1 cellular context compared by ENCODE assay signal in genomic region chr5:173329370-173330150, GRCh38.
TF ChIP-seq lines count a peak whose summit lies in the region.

No MANE protein-coding gene starts in this region.

TF ChIP-seq in HepG2, 621 proteins besides CTCF, POLR2A, EP300 and RAD21 (continued from another document and continues in another):
- TF ChIP-seq ZC3H4 (CRISPR knock-in tag; IDR thresholded peaks at IDR 0.05; ENCODE audit: borderline replicate concordance): no peak; the same call in 1 of the 2 replicates
- TF ChIP-seq HNRNPL (IDR thresholded peaks at IDR 0.05; ENCODE audit: low read depth, low read length): 0 out of 2 replicates have a peak, but pooled peaks have one; percentile 42
- TF ChIP-seq ZNF652 (CRISPR knock-in tag; IDR thresholded peaks at IDR 0.05; ENCODE audit: borderline replicate concordance, low read depth): no peak
- no peak for TF ChIP-seq KDM6A (CRISPR knock-in tag; IDR thresholded peaks at IDR 0.05; ENCODE audit: low read depth)
- peak; percentile 15; the same call in 1 of the 2 replicates for TF ChIP-seq ZNF841 (CRISPR knock-in tag; IDR thresholded peaks at IDR 0.05; ENCODE audit: borderline replicate concordance)
- TF ChIP-seq, protein P1, sequence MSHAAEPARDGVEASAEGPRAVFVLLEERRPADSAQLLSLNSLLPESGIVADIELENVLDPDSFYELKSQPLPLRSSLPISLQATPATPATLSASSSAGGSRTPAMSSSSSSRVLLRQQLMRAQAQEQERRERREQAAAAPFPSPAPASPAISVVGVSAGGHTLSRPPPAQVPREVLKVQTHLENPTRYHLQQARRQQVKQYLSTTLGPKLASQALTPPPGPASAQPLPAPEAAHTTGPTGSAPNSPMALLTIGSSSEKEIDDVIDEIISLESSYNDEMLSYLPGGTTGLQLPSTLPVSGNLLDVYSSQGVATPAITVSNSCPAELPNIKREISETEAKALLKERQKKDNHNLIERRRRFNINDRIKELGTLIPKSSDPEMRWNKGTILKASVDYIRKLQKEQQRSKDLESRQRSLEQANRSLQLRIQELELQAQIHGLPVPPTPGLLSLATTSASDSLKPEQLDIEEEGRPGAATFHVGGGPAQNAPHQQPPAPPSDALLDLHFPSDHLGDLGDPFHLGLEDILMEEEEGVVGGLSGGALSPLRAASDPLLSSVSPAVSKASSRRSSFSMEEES (CRISPR knock-in tag; IDR thresholded peaks at IDR 0.05): peak; percentile 95
- no peak for TF ChIP-seq SNAI1 (CRISPR knock-in tag; IDR thresholded peaks at IDR 0.05; ENCODE audit: borderline replicate concordance)
- no peak for TF ChIP-seq ZNF557 (CRISPR knock-in tag; IDR thresholded peaks at IDR 0.05)
- 0 out of 2 replicates have a peak, but pooled peaks have one; percentile 25 for TF ChIP-seq SAFB2 (CRISPR knock-in tag; IDR thresholded peaks at IDR 0.05; ENCODE audit: borderline replicate concordance, low read depth)
- no peak; the same call in 1 of the 2 replicates for TF ChIP-seq PITX1 (CRISPR knock-in tag; IDR thresholded peaks at IDR 0.05)
- no peak for TF ChIP-seq NR3C1 (CRISPR knock-in tag; IDR thresholded peaks at IDR 0.05)
- no peak; the same call in 1 of the 2 replicates for TF ChIP-seq ZNF558 (CRISPR knock-in tag; IDR thresholded peaks at IDR 0.05; ENCODE audit: borderline replicate concordance)
- no peak for TF ChIP-seq DPF2 (CRISPR knock-in tag; IDR thresholded peaks at IDR 0.05; ENCODE audit: borderline replicate concordance, low read depth)
- no peak for TF ChIP-seq CSRNP2 (CRISPR knock-in tag; conservative IDR thresholded peaks at IDR 0.05; ENCODE audit: low read depth)
- TF ChIP-seq ZNF143 (CRISPR knock-in tag; IDR thresholded peaks at IDR 0.05): 0 out of 2 replicates have a peak, but pooled peaks have one; percentile 7
- TF ChIP-seq ZNF335 (CRISPR knock-in tag; IDR thresholded peaks at IDR 0.05): no peak; the same call in 1 of the 2 replicates
- TF ChIP-seq WIZ (CRISPR knock-in tag; IDR thresholded peaks at IDR 0.05): no peak
- TF ChIP-seq GATAD2A (CRISPR knock-in tag; IDR thresholded peaks at IDR 0.05): peak; percentile 62
- no peak for TF ChIP-seq ZNF20 (CRISPR knock-in tag; IDR thresholded peaks at IDR 0.05)
- TF ChIP-seq RARA (CRISPR knock-in tag; IDR thresholded peaks at IDR 0.05): peak; percentile 74
- TF ChIP-seq, protein P2, sequence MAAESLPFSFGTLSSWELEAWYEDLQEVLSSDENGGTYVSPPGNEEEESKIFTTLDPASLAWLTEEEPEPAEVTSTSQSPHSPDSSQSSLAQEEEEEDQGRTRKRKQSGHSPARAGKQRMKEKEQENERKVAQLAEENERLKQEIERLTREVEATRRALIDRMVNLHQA (CRISPR knock-in tag; IDR thresholded peaks at IDR 0.05): no peak
- no peak for TF ChIP-seq NPAS2 (CRISPR knock-in tag; IDR thresholded peaks at IDR 0.05; ENCODE audit: borderline replicate concordance)
- no peak for TF ChIP-seq TCF12 (IDR thresholded peaks at IDR 0.05)
- no peak; the same call in 1 of the 2 replicates for TF ChIP-seq TCF12 (CRISPR knock-in tag; IDR thresholded peaks at IDR 0.05)
- TF ChIP-seq PHF20 (CRISPR knock-in tag; IDR thresholded peaks at IDR 0.05): peak; percentile 65
- no peak for TF ChIP-seq MEIS1 (CRISPR knock-in tag; IDR thresholded peaks at IDR 0.05; ENCODE audit: borderline replicate concordance)
- TF ChIP-seq YEATS4 (CRISPR knock-in tag; IDR thresholded peaks at IDR 0.05; ENCODE audit: borderline replicate concordance): peak; percentile 93
- TF ChIP-seq BHLHE40 (IDR thresholded peaks at IDR 0.05; ENCODE audit: low read length): peak; percentile 23; the same call in 1 of the 2 replicates
- TF ChIP-seq NFKB2 (CRISPR knock-in tag; IDR thresholded peaks at IDR 0.05; ENCODE audit: borderline replicate concordance): peak; percentile 47; the same call in 1 of the 2 replicates
- no peak for TF ChIP-seq GLI4 (CRISPR knock-in tag; IDR thresholded peaks at IDR 0.05; ENCODE audit: borderline replicate concordance)
- TF ChIP-seq, protein P3, sequence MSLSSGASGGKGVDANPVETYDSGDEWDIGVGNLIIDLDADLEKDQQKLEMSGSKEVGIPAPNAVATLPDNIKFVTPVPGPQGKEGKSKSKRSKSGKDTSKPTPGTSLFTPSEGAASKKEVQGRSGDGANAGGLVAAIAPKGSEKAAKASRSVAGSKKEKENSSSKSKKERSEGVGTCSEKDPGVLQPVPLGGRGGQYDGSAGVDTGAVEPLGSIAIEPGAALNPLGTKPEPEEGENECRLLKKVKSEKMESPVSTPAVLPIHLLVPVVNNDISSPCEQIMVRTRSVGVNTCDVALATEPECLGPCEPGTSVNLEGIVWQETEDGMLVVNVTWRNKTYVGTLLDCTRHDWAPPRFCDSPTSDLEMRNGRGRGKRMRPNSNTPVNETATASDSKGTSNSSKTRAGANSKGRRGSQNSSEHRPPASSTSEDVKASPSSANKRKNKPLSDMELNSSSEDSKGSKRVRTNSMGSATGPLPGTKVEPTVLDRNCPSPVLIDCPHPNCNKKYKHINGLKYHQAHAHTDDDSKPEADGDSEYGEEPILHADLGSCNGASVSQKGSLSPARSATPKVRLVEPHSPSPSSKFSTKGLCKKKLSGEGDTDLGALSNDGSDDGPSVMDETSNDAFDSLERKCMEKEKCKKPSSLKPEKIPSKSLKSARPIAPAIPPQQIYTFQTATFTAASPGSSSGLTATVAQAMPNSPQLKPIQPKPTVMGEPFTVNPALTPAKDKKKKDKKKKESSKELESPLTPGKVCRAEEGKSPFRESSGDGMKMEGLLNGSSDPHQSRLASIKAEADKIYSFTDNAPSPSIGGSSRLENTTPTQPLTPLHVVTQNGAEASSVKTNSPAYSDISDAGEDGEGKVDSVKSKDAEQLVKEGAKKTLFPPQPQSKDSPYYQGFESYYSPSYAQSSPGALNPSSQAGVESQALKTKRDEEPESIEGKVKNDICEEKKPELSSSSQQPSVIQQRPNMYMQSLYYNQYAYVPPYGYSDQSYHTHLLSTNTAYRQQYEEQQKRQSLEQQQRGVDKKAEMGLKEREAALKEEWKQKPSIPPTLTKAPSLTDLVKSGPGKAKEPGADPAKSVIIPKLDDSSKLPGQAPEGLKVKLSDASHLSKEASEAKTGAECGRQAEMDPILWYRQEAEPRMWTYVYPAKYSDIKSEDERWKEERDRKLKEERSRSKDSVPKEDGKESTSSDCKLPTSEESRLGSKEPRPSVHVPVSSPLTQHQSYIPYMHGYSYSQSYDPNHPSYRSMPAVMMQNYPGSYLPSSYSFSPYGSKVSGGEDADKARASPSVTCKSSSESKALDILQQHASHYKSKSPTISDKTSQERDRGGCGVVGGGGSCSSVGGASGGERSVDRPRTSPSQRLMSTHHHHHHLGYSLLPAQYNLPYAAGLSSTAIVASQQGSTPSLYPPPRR (CRISPR knock-in tag; IDR thresholded peaks at IDR 0.05; ENCODE audit: borderline replicate concordance): peak; percentile 54; the same call in 1 of the 2 replicates
- no peak; the same call in 1 of the 2 replicates for TF ChIP-seq REPIN1 (CRISPR knock-in tag; IDR thresholded peaks at IDR 0.05; ENCODE audit: borderline replicate concordance, low read depth)
- no peak; the same call in 1 of the 2 replicates for TF ChIP-seq BRD4 (CRISPR knock-in tag; IDR thresholded peaks at IDR 0.05)
- no peak for TF ChIP-seq SUZ12 (IDR thresholded peaks at IDR 0.05; ENCODE audit: low read depth, low read length)
- no peak for TF ChIP-seq ZNF264 (CRISPR knock-in tag; IDR thresholded peaks at IDR 0.05)
- TF ChIP-seq, protein P4, sequence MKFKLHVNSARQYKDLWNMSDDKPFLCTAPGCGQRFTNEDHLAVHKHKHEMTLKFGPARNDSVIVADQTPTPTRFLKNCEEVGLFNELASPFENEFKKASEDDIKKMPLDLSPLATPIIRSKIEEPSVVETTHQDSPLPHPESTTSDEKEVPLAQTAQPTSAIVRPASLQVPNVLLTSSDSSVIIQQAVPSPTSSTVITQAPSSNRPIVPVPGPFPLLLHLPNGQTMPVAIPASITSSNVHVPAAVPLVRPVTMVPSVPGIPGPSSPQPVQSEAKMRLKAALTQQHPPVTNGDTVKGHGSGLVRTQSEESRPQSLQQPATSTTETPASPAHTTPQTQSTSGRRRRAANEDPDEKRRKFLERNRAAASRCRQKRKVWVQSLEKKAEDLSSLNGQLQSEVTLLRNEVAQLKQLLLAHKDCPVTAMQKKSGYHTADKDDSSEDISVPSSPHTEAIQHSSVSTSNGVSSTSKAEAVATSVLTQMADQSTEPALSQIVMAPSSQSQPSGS (CRISPR knock-in tag; IDR thresholded peaks at IDR 0.05): peak; percentile 74; the same call in 1 of the 2 replicates
- TF ChIP-seq ZNF296 (CRISPR knock-in tag; conservative IDR thresholded peaks at IDR 0.05): no peak
- TF ChIP-seq ZNF367 (CRISPR knock-in tag; IDR thresholded peaks at IDR 0.05; ENCODE audit: borderline replicate concordance): no peak; the same call in 1 of the 2 replicates
- no peak; the same call in 1 of the 2 replicates for TF ChIP-seq ZNF724P (CRISPR knock-in tag; IDR thresholded peaks at IDR 0.05; ENCODE audit: borderline replicate concordance)
- no peak for TF ChIP-seq ZIK1 (CRISPR knock-in tag; IDR thresholded peaks at IDR 0.05; ENCODE audit: borderline replicate concordance, low read depth)
- no peak for TF ChIP-seq FLYWCH1 (CRISPR knock-in tag; IDR thresholded peaks at IDR 0.05)
- TF ChIP-seq, protein P5, sequence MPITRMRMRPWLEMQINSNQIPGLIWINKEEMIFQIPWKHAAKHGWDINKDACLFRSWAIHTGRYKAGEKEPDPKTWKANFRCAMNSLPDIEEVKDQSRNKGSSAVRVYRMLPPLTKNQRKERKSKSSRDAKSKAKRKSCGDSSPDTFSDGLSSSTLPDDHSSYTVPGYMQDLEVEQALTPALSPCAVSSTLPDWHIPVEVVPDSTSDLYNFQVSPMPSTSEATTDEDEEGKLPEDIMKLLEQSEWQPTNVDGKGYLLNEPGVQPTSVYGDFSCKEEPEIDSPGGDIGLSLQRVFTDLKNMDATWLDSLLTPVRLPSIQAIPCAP (CRISPR knock-in tag; IDR thresholded peaks at IDR 0.05; ENCODE audit: low read depth): no peak
- no peak for TF ChIP-seq ZBTB3 (CRISPR knock-in tag; IDR thresholded peaks at IDR 0.05; ENCODE audit: borderline replicate concordance, low read depth)
- peak; percentile 83 for TF ChIP-seq ZMYM4 (CRISPR knock-in tag; IDR thresholded peaks at IDR 0.05)
- no peak for TF ChIP-seq ZNF276 (CRISPR knock-in tag; IDR thresholded peaks at IDR 0.05; ENCODE audit: low read depth)
- no peak for TF ChIP-seq NBN (conservative IDR thresholded peaks at IDR 0.05)
- no peak for TF ChIP-seq ZFP36 (IDR thresholded peaks at IDR 0.05; ENCODE audit: borderline replicate concordance, low read depth, low read length, partially characterized antibody)
- 0 out of 2 replicates have a peak, but pooled peaks have one; percentile 8 for TF ChIP-seq PPARG (CRISPR knock-in tag; conservative IDR thresholded peaks at IDR 0.05)
- TF ChIP-seq CHCHD3 (CRISPR knock-in tag; IDR thresholded peaks at IDR 0.05): no peak
- peak; percentile 61; the same call in 1 of the 2 replicates for TF ChIP-seq HDAC2 (CRISPR knock-in tag; IDR thresholded peaks at IDR 0.05)
- TF ChIP-seq ZBTB14 (CRISPR knock-in tag; IDR thresholded peaks at IDR 0.05): peak; percentile 59
- no peak for TF ChIP-seq TERF1 (CRISPR knock-in tag; IDR thresholded peaks at IDR 0.05)
